ENCODE assay signal across 1 cellular context in genomic region chr6:36788768-36789167, GRCh38.
TF ChIP-seq lines count a peak whose summit lies in the region.

No MANE protein-coding gene starts in this region.

TF ChIP-seq in IMR-90, 13 proteins besides CTCF, POLR2A, EP300 and RAD21:
- no peak for TF ChIP-seq RCOR1 (IDR thresholded peaks at IDR 0.05; ENCODE audit: insufficient replicate concordance, low read length)
- TF ChIP-seq MAFK (IDR thresholded peaks at IDR 0.05; ENCODE audit: low read depth, low read length): no peak
- TF ChIP-seq MXI1 (IDR thresholded peaks at IDR 0.05; ENCODE audit: borderline replicate concordance, low read depth, low read length): no peak
- TF ChIP-seq MAZ (IDR thresholded peaks at IDR 0.05; ENCODE audit: borderline replicate concordance, low read depth, low read length): no peak
- TF ChIP-seq CEBPB (IDR thresholded peaks at IDR 0.05; ENCODE audit: low read depth, low read length): no peak
- TF ChIP-seq SMC3 (IDR thresholded peaks at IDR 0.05; ENCODE audit: low read depth, low read length): no peak
- TF ChIP-seq, protein P1, sequence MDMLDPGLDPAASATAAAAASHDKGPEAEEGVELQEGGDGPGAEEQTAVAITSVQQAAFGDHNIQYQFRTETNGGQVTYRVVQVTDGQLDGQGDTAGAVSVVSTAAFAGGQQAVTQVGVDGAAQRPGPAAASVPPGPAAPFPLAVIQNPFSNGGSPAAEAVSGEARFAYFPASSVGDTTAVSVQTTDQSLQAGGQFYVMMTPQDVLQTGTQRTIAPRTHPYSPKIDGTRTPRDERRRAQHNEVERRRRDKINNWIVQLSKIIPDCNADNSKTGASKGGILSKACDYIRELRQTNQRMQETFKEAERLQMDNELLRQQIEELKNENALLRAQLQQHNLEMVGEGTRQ (IDR thresholded peaks at IDR 0.05; ENCODE audit: low read depth, low read length): no peak
- TF ChIP-seq FOS (IDR thresholded peaks at IDR 0.05; ENCODE audit: low read depth, low read length): no peak
- TF ChIP-seq ELK1 (IDR thresholded peaks at IDR 0.05; ENCODE audit: borderline replicate concordance, low read depth, low read length): no peak
- no peak for TF ChIP-seq RFX5 (IDR thresholded peaks at IDR 0.05; ENCODE audit: low read depth, low read length)
- TF ChIP-seq CHD1 (IDR thresholded peaks at IDR 0.05; ENCODE audit: low read depth, low read length): no peak
- no peak for TF ChIP-seq NFE2L2 (IDR thresholded peaks at IDR 0.05; ENCODE audit: low read depth, low read length)
- TF ChIP-seq BHLHE40 (IDR thresholded peaks at IDR 0.05; ENCODE audit: low read depth, low read length): no peak
